Comparison of ENCODE assay signal across 13 cellular contexts in genomic region chr10:132577350-132578005, GRCh38. TPM values are rescaled to one million over a fixed set of nuclear protein-coding genes. Genes with fewer than 3 reads are reported as not detected.
A peak's percentile ranks its signal among the peaks of the same experiment; 100 is the strongest.
DNase-seq lines count a peak whose midpoint lies in the region; ATAC-seq and TF ChIP-seq lines count a peak whose summit lies in the region.
"Had no signal": no experiment of that assay in that cellular context is flagged by ENCODE, and none has a peak within 500 bp of the region (broad histone marks: within the 10 kb centered on the region; RNA-seq: fewer than 3 reads in every experiment).

No MANE protein-coding gene starts in this region.

- intact Hi-C loops in activated B cell treated with CpG ODN at 0.5 μM for 24 hours (cut with micrococcal nuclease): no loop called here
- intact Hi-C loops in sciatic nerve (cut with DNase I): no loop called here
- intact Hi-C loops in activated naive CD4-positive, alpha-beta T cell treated with anti-CD3 and anti-CD28 coated beads for 36 hours (cut with micrococcal nuclease): loop anchor here (10.0 kb wide), 1 partner anchor 387 kb away; no protein-coding TSS in a partner anchor

- no peak overlapping the region for H3K4me3 Mint-ChIP-seq in activated B cell treated with CpG ODN at 0.5 μM for 24 hours
- H3K4me3 Mint-ChIP-seq in activated naive CD4-positive, alpha-beta T cell treated with anti-CD3 and anti-CD28 coated beads for 36 hours: no peak overlapping the region
- H3K4me3 Mint-ChIP-seq in natural killer cell treated with Interleukin-12 subunit alpha and Interleukin-12 subunit beta and Interleukin-15 and Interleukin-18, amount 100 ng/mL, for 72 hours: no peak overlapping the region
- H3K4me3 Mint-ChIP-seq: activated CD4-positive, alpha-beta T cell treated with anti-CD3 and anti-CD28 coated beads, Interleukin-2, amount 10 ng/mL, durations not matched to agents 7 days and 5 days had no signal

- peak; percentile 13 for DNase-seq in GM23248
- DNase-seq in activated B cell treated with CpG ODN at 0.5 μM for 24 hours: no peak
- DNase-seq in hepatocyte (ENCODE audit: low spot score): no peak
- DNase-seq in sciatic nerve (ENCODE audit: low spot score): no peak
- no peak for DNase-seq in mesenteric fat pad (ENCODE audit: low spot score)
- DNase-seq in activated naive CD4-positive, alpha-beta T cell treated with anti-CD3 and anti-CD28 coated beads for 36 hours: no peak
- DNase-seq in natural killer cell treated with Interleukin-12 subunit alpha and Interleukin-12 subunit beta and Interleukin-15 and Interleukin-18, amount 100 ng/mL, for 72 hours (ENCODE audit: low spot score): no peak
- DNase-seq: activated CD4-positive, alpha-beta T cell treated with anti-CD3 and anti-CD28 coated beads, Interleukin-2, amount 10 ng/mL, durations not matched to agents 7 days and 5 days; amniotic stem cell; GF-D8; naive B cell; NCI-H1092 treated with DMSO at 0.1 percent for 48 hours had no signal

- no peaks in the 10 kb centered on the region for H3K9me3 ChIP-seq in GM23248 (ENCODE audit: low read depth)
- no peaks in the 10 kb centered on the region for H3K9me3 ChIP-seq in hepatocyte (ENCODE audit: low read depth)

- no peaks in the 10 kb centered on the region for H3K27me3 ChIP-seq in GM23248 (replicated peaks; ENCODE audit: insufficient read depth)
- no peaks in the 10 kb centered on the region for H3K27me3 ChIP-seq in hepatocyte

- no peaks in the 10 kb centered on the region for H3K27me3 Mint-ChIP-seq in activated B cell treated with CpG ODN at 0.5 μM for 24 hours
- H3K27me3 Mint-ChIP-seq in activated naive CD4-positive, alpha-beta T cell treated with anti-CD3 and anti-CD28 coated beads for 36 hours (ENCODE audit: low read depth): no peaks in the 10 kb centered on the region
- peaks cover 2 to 9% of the 10 kb centered on the region in 2 donors for H3K27me3 Mint-ChIP-seq in natural killer cell treated with Interleukin-12 subunit alpha and Interleukin-12 subunit beta and Interleukin-15 and Interleukin-18, amount 100 ng/mL, for 72 hours
- H3K27me3 Mint-ChIP-seq: naive B cell had no signal

- peak overlapping the region; percentile 24 for H3K27ac Mint-ChIP-seq in activated B cell treated with CpG ODN at 0.5 μM for 24 hours
- H3K27ac Mint-ChIP-seq in activated naive CD4-positive, alpha-beta T cell treated with anti-CD3 and anti-CD28 coated beads for 36 hours: no peak overlapping the region
- H3K27ac Mint-ChIP-seq in natural killer cell treated with Interleukin-12 subunit alpha and Interleukin-12 subunit beta and Interleukin-15 and Interleukin-18, amount 100 ng/mL, for 72 hours: no peak overlapping the region

- no peak overlapping the region for H2AFZ ChIP-seq in GM23248
- H2AFZ ChIP-seq in hepatocyte: no peak overlapping the region

- no peak overlapping the region for H3K4me3 ChIP-seq in GM23248
- H3K4me3 ChIP-seq in hepatocyte: no peak overlapping the region

- H4K20me1 ChIP-seq in GM23248 (ENCODE audit: insufficient read depth): no peaks in the 10 kb centered on the region
- peaks cover 55% of the 10 kb centered on the region for H4K20me1 ChIP-seq in hepatocyte (ENCODE audit: insufficient read depth, poor library complexity, severe bottlenecking)

- H3K79me2 ChIP-seq in GM23248 (ENCODE audit: insufficient read depth): peaks cover 69% of the 10 kb centered on the region
- peaks cover 87% of the 10 kb centered on the region for H3K79me2 ChIP-seq in hepatocyte

- H3K9me3 Mint-ChIP-seq in activated B cell treated with CpG ODN at 0.5 μM for 24 hours: peaks cover 4% of the 10 kb centered on the region
- no peaks in the 10 kb centered on the region for H3K9me3 Mint-ChIP-seq in activated naive CD4-positive, alpha-beta T cell treated with anti-CD3 and anti-CD28 coated beads for 36 hours
- no peaks in the 10 kb centered on the region for H3K9me3 Mint-ChIP-seq in natural killer cell treated with Interleukin-12 subunit alpha and Interleukin-12 subunit beta and Interleukin-15 and Interleukin-18, amount 100 ng/mL, for 72 hours
- H3K9me3 Mint-ChIP-seq: activated CD4-positive, alpha-beta T cell treated with anti-CD3 and anti-CD28 coated beads, Interleukin-2, amount 10 ng/mL, durations not matched to agents 7 days and 5 days had no signal

- peaks cover 3% of the 10 kb centered on the region; the same call in 1 of the 2 replicates for H3F3A ChIP-seq in GM23248 (ENCODE audit: insufficient read depth)

- ATAC-seq in activated B cell treated with CpG ODN at 0.5 μM for 24 hours (ENCODE audit: low read depth) (no peak), sciatic nerve (peak; percentile 41), GM19463 (IDR thresholded peaks at IDR 0.05; ENCODE audit: unreplicated experiment) (no peak)
- ATAC-seq in natural killer cell treated with Interleukin-12 subunit alpha and Interleukin-12 subunit beta and Interleukin-15 and Interleukin-18, amount 100 ng/mL, for 72 hours: no peak

- TF ChIP-seq CTCF in activated B cell treated with CpG ODN at 0.5 μM for 24 hours (IDR thresholded peaks at IDR 0.05) (no peak), hepatocyte (IDR thresholded peaks at IDR 0.05; ENCODE audit: poor library complexity) (peak; percentile 7)

- 91 to 92% methylated on average over 16 of the region's 16 CpGs for WGBS in GM23248 (ENCODE audit: low coverage in 1 of 2, low lambda C conversion rate in 2 of 2, missing lambda C conversion rate in 2 of 2), 2 experiments
- WGBS in hepatocyte (ENCODE audit: low lambda C conversion rate, missing lambda C conversion rate): 90% methylated on average over 16 of the region's 16 CpGs

- H3K9ac ChIP-seq in GM23248: no peak overlapping the region

- CTCF ChIA-PET in activated B cell treated with CpG ODN at 0.5 μM for 24 hours (lab: Charles Lee): no interaction called here
- CTCF ChIA-PET in activated naive CD4-positive, alpha-beta T cell treated with anti-CD3 and anti-CD28 coated beads for 36 hours (lab: Charles Lee): no interaction called here

- peaks cover 49% of the 10 kb centered on the region for H3K4me1 Mint-ChIP-seq in activated B cell treated with CpG ODN at 0.5 μM for 24 hours
- peaks cover 33% of the 10 kb centered on the region for H3K4me1 Mint-ChIP-seq in activated naive CD4-positive, alpha-beta T cell treated with anti-CD3 and anti-CD28 coated beads for 36 hours (ENCODE audit: low read depth)
- H3K4me1 Mint-ChIP-seq in natural killer cell treated with Interleukin-12 subunit alpha and Interleukin-12 subunit beta and Interleukin-15 and Interleukin-18, amount 100 ng/mL, for 72 hours (ENCODE audit: low read depth in 2 of 2): peaks cover 29 to 48% of the 10 kb centered on the region in 2 donors

- H3K9me2 ChIP-seq in GM23248 (ENCODE audit: insufficient read depth): no peaks in the 10 kb centered on the region
- no peaks in the 10 kb centered on the region for H3K9me2 ChIP-seq in hepatocyte (replicated peaks; ENCODE audit: insufficient read depth)

- H3K36me3 Mint-ChIP-seq in activated B cell treated with CpG ODN at 0.5 μM for 24 hours (ENCODE audit: low read depth): peaks cover 13% of the 10 kb centered on the region
- peaks cover 5% of the 10 kb centered on the region for H3K36me3 Mint-ChIP-seq in activated naive CD4-positive, alpha-beta T cell treated with anti-CD3 and anti-CD28 coated beads for 36 hours (ENCODE audit: low read depth)
- peaks cover 9% of the 10 kb centered on the region for H3K36me3 Mint-ChIP-seq in natural killer cell treated with Interleukin-12 subunit alpha and Interleukin-12 subunit beta and Interleukin-15 and Interleukin-18, amount 100 ng/mL, for 72 hours

- POLR2A ChIA-PET in activated B cell treated with CpG ODN at 0.5 μM for 24 hours (lab: Charles Lee): no interaction called here

- peaks cover 2% of the 10 kb centered on the region; the same call in 1 of the 2 replicates for H3K4me1 ChIP-seq in GM23248 (ENCODE audit: insufficient read depth)
- H3K4me1 ChIP-seq in hepatocyte (ENCODE audit: insufficient read depth): peaks cover 28% of the 10 kb centered on the region

- H3K27ac ChIP-seq in GM23248: no peak overlapping the region
- no peak overlapping the region for H3K27ac ChIP-seq in hepatocyte

- H3K36me3 ChIP-seq in GM23248 (ENCODE audit: low read depth): no peaks in the 10 kb centered on the region
- no peaks in the 10 kb centered on the region for H3K36me3 ChIP-seq in hepatocyte (replicated peaks; ENCODE audit: insufficient read depth, low read depth)

- H3K4me2 ChIP-seq in GM23248 (ENCODE audit: unreplicated experiment): no peak overlapping the region
- H3K4me2 ChIP-seq in hepatocyte: no peak overlapping the region

- in situ Hi-C loops in GM23248 (cut with MboI): no loop called here

RNA-seq across cellular contexts. Expression of gene INPP5A, which starts 39.9 kb away (rescaled TPM):
- 35.2 and 39.3 TPM in 2 replicates for total RNA-seq in GM23248 (2014; rRNA removed; shearing (Covaris generic))
- 2.3 and 2.8 TPM in 2 replicates for polyA plus RNA-seq in GM23248 (2016; fragmentation: Nextera tagmentation; extraction: Ambion mirVana)
- total RNA-seq in activated B cell treated with CpG ODN at 0.5 μM for 24 hours: 20.5 and 24.9 TPM in 2 replicates
- 53.6 and 55.8 TPM in 2 replicates for total RNA-seq in hepatocyte
- 35.1 and 41.2 TPM in 2 replicates for polyA plus RNA-seq in hepatocyte
- total RNA-seq in sciatic nerve: 54.3 TPM
- total RNA-seq in mesenteric fat pad: 30.5 TPM
- 10 to 100 TPM; 17.3 to 19.5 TPM for total RNA-seq in activated naive CD4-positive, alpha-beta T cell treated with anti-CD3 and anti-CD28 coated beads for 36 hours
- total RNA-seq in natural killer cell treated with Interleukin-12 subunit alpha and Interleukin-12 subunit beta and Interleukin-15 and Interleukin-18, amount 100 ng/mL, for 72 hours: 10 to 100 TPM; 14.8 to 18.6 TPM
